In the genomic region with DNA sequence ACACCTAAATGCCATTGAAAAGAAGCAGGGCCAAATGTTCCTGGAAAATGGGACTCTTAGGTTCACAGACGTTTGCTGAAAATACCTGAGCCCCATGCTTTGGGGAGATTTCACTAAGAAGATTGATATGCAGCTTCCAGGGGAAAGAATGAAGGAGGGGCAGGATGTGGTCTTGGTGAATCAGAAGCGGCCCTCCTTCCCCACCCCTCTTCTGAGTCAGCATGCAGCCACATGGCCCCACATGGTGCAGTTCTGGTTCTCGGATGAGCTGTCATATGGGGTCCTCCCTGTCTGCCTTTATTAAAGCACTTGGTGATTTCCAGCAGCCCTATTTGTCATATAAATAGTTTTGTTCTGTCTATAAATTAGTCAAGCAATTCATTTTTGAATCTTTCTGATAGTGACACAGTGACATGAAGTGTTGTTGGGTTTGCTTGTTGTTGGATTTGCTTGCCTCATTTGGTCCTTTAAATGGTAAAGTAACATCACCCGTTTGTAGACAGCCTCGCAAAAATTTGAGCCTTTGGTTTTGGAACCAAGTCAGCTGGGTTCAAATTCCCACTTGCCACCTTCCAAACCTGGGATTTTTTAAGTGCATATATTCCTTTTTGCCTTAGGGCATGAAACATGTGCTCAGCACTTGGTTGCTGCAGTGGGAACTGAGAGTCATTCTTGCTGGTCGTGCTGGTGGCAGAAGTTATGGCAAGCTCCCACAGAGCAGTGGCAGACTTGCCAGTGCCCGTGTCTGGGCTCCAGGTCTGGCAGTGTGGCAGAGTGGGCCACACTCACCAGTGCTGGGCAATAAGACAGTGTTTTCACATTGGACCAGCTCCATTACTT, we compare ENCODE assay signal across 1 cellular context.
TF ChIP-seq lines count a peak whose summit lies in the region.

No MANE protein-coding gene starts in this region.

TF ChIP-seq in GM12878, 131 proteins besides CTCF, POLR2A, EP300 and RAD21 (continued from another document and continues in another):
- TF ChIP-seq, protein P1, sequence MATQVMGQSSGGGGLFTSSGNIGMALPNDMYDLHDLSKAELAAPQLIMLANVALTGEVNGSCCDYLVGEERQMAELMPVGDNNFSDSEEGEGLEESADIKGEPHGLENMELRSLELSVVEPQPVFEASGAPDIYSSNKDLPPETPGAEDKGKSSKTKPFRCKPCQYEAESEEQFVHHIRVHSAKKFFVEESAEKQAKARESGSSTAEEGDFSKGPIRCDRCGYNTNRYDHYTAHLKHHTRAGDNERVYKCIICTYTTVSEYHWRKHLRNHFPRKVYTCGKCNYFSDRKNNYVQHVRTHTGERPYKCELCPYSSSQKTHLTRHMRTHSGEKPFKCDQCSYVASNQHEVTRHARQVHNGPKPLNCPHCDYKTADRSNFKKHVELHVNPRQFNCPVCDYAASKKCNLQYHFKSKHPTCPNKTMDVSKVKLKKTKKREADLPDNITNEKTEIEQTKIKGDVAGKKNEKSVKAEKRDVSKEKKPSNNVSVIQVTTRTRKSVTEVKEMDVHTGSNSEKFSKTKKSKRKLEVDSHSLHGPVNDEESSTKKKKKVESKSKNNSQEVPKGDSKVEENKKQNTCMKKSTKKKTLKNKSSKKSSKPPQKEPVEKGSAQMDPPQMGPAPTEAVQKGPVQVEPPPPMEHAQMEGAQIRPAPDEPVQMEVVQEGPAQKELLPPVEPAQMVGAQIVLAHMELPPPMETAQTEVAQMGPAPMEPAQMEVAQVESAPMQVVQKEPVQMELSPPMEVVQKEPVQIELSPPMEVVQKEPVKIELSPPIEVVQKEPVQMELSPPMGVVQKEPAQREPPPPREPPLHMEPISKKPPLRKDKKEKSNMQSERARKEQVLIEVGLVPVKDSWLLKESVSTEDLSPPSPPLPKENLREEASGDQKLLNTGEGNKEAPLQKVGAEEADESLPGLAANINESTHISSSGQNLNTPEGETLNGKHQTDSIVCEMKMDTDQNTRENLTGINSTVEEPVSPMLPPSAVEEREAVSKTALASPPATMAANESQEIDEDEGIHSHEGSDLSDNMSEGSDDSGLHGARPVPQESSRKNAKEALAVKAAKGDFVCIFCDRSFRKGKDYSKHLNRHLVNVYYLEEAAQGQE (IDR thresholded peaks at IDR 0.05; ENCODE audit: low read depth, low read length), result no peak
- TF ChIP-seq ZBED1 (IDR thresholded peaks at IDR 0.05; ENCODE audit: borderline replicate concordance) (peak; percentile 90; the same call in 1 of the 2 replicates), CBFB (IDR thresholded peaks at IDR 0.05; ENCODE audit: low read depth) (peak; percentile 91), HDGF (IDR thresholded peaks at IDR 0.05) (no peak), NBN (IDR thresholded peaks at IDR 0.05) (peak; percentile 70), YY1 (IDR thresholded peaks at IDR 0.05; ENCODE audit: low read depth, low read length) (peak; percentile 43; the same call in 1 of the 2 replicates), ZNF622 (IDR thresholded peaks at IDR 0.05) (no peak), MTA2 (IDR thresholded peaks at IDR 0.05; ENCODE audit: low read depth) (peak; percentile 85), TCF3 (IDR thresholded peaks at IDR 0.05; ENCODE audit: borderline replicate concordance, insufficient read depth, low read depth, low read length) (0 out of 2 replicates have a peak, but pooled peaks have one; percentile 77), EED (IDR thresholded peaks at IDR 0.05; ENCODE audit: low read depth) (peak; percentile 92), KLF5 (IDR thresholded peaks at IDR 0.05; ENCODE audit: partially characterized antibody) (no peak), BHLHE40 (IDR thresholded peaks at IDR 0.05; ENCODE audit: borderline replicate concordance in 1 of 2, low read depth in 2 of 2, low read length in 1 of 2) (peak in 1 of 2 experiments; percentile 40; a peak in 2 of 4 replicates), IKZF1 (conservative IDR thresholded peaks at IDR 0.05) (peak; percentile 79), NFIC (IDR thresholded peaks at IDR 0.05; ENCODE audit: low read depth, low read length) (peak; percentile 97), FOXK2 (IDR thresholded peaks at IDR 0.05) (no peak), TCF12 (IDR thresholded peaks at IDR 0.05; ENCODE audit: low read depth, low read length) (peak; percentile 71; the same call in 1 of the 2 replicates), IRF4 (IDR thresholded peaks at IDR 0.05; ENCODE audit: low read depth, low read length) (peak; percentile 86), GABPA (IDR thresholded peaks at IDR 0.05; ENCODE audit: low read depth) (peak; percentile 75; the same call in 1 of the 2 replicates), ASH2L (IDR thresholded peaks at IDR 0.05; ENCODE audit: borderline replicate concordance, low read depth) (0 out of 2 replicates have a peak, but pooled peaks have one; percentile 28), EGR1 (IDR thresholded peaks at IDR 0.05; ENCODE audit: borderline replicate concordance in 1 of 2, low read depth in 2 of 2, low read length in 2 of 2) (peak in 1 of 2 experiments; percentile 36; a peak in 1 of 3 replicates), BMI1 (IDR thresholded peaks at IDR 0.05; ENCODE audit: borderline replicate concordance) (peak; percentile 48; the same call in 1 of the 2 replicates), SPI1 (IDR thresholded peaks at IDR 0.05; ENCODE audit: borderline replicate concordance, insufficient read depth, low read depth, low read length) (peak; percentile 6; the same call in 1 of the 2 replicates), BACH1 (IDR thresholded peaks at IDR 0.05; ENCODE audit: borderline replicate concordance) (peak; percentile 84; the same call in 1 of the 2 replicates), HDAC2 (IDR thresholded peaks at IDR 0.05) (no peak), MXI1 (IDR thresholded peaks at IDR 0.05; ENCODE audit: low read depth, low read length) (peak; percentile 90), BCL11A (IDR thresholded peaks at IDR 0.05; ENCODE audit: low read depth, low read length) (peak; percentile 94), TARDBP (IDR thresholded peaks at IDR 0.05; ENCODE audit: borderline replicate concordance) (peak; percentile 66; the same call in 1 of the 2 replicates), TBL1XR1 (IDR thresholded peaks at IDR 0.05; ENCODE audit: low read depth, low read length) (peak; percentile 85; the same call in 1 of the 2 replicates), SP1 (IDR thresholded peaks at IDR 0.05; ENCODE audit: low read depth, low read length) (peak; percentile 59), SRF (IDR thresholded peaks at IDR 0.05; ENCODE audit: low read depth in 2 of 2, low read length in 2 of 2) (peak in 1 of 2 experiments; percentile 75; a peak in 1 of 4 replicates), SMC3 (IDR thresholded peaks at IDR 0.05; ENCODE audit: borderline replicate concordance, low read length) (no peak), SREBF1 (IDR thresholded peaks at IDR 0.05; ENCODE audit: low read length) (no peak; the same call in 1 of the 2 replicates), RAD51 (IDR thresholded peaks at IDR 0.05) (peak; percentile 80), CHD2 (IDR thresholded peaks at IDR 0.05; ENCODE audit: borderline replicate concordance, low read depth, low read length) (0 out of 2 replicates have a peak, but pooled peaks have one; percentile 47), JUNB (IDR thresholded peaks at IDR 0.05) (peak; percentile 97), MEF2B (IDR thresholded peaks at IDR 0.05; ENCODE audit: partially characterized antibody, poor library complexity, severe bottlenecking) (peak; percentile 72), ZNF24 (IDR thresholded peaks at IDR 0.05) (peak; percentile 38; the same call in 1 of the 2 replicates), FOXM1 (IDR thresholded peaks at IDR 0.05; ENCODE audit: low read depth, low read length) (peak; percentile 98), STAT3 (IDR thresholded peaks at IDR 0.05; ENCODE audit: low read depth, low read length) (0 out of 2 replicates have a peak, but pooled peaks have one; percentile 80), WRNIP1 (IDR thresholded peaks at IDR 0.05; ENCODE audit: borderline replicate concordance, low read depth, low read length) (0 out of 2 replicates have a peak, but pooled peaks have one; percentile 44), IKZF2 (IDR thresholded peaks at IDR 0.05) (peak; percentile 78 to 88), CREM (IDR thresholded peaks at IDR 0.05; ENCODE audit: low read depth) (peak; percentile 94), NR2C1 (IDR thresholded peaks at IDR 0.05) (no peak), RELA (IDR thresholded peaks at IDR 0.05; ENCODE audit: borderline replicate concordance, partially characterized antibody) (peak; percentile 25), TCF7 (IDR thresholded peaks at IDR 0.05; ENCODE audit: borderline replicate concordance) (peak; percentile 72)
- TF ChIP-seq, protein P2, sequence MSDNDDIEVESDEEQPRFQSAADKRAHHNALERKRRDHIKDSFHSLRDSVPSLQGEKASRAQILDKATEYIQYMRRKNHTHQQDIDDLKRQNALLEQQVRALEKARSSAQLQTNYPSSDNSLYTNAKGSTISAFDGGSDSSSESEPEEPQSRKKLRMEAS (IDR thresholded peaks at IDR 0.05; ENCODE audit: low read depth, low read length), result peak; percentile 81; the same call in 1 of the 2 replicates
- TF ChIP-seq, protein P3, sequence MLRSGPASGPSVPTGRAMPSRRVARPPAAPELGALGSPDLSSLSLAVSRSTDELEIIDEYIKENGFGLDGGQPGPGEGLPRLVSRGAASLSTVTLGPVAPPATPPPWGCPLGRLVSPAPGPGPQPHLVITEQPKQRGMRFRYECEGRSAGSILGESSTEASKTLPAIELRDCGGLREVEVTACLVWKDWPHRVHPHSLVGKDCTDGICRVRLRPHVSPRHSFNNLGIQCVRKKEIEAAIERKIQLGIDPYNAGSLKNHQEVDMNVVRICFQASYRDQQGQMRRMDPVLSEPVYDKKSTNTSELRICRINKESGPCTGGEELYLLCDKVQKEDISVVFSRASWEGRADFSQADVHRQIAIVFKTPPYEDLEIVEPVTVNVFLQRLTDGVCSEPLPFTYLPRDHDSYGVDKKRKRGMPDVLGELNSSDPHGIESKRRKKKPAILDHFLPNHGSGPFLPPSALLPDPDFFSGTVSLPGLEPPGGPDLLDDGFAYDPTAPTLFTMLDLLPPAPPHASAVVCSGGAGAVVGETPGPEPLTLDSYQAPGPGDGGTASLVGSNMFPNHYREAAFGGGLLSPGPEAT (IDR thresholded peaks at IDR 0.05; ENCODE audit: low read depth), result peak; percentile 89
- TF ChIP-seq, protein P4, sequence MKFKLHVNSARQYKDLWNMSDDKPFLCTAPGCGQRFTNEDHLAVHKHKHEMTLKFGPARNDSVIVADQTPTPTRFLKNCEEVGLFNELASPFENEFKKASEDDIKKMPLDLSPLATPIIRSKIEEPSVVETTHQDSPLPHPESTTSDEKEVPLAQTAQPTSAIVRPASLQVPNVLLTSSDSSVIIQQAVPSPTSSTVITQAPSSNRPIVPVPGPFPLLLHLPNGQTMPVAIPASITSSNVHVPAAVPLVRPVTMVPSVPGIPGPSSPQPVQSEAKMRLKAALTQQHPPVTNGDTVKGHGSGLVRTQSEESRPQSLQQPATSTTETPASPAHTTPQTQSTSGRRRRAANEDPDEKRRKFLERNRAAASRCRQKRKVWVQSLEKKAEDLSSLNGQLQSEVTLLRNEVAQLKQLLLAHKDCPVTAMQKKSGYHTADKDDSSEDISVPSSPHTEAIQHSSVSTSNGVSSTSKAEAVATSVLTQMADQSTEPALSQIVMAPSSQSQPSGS (IDR thresholded peaks at IDR 0.05; ENCODE audit: low read length), result peak; percentile 93
- TF ChIP-seq, protein P5, sequence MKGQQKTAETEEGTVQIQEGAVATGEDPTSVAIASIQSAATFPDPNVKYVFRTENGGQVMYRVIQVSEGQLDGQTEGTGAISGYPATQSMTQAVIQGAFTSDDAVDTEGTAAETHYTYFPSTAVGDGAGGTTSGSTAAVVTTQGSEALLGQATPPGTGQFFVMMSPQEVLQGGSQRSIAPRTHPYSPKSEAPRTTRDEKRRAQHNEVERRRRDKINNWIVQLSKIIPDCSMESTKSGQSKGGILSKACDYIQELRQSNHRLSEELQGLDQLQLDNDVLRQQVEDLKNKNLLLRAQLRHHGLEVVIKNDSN (IDR thresholded peaks at IDR 0.05; ENCODE audit: borderline replicate concordance, extremely low read length, insufficient read depth, low read depth, low read length), result peak; percentile 51
- TF ChIP-seq, protein P6, sequence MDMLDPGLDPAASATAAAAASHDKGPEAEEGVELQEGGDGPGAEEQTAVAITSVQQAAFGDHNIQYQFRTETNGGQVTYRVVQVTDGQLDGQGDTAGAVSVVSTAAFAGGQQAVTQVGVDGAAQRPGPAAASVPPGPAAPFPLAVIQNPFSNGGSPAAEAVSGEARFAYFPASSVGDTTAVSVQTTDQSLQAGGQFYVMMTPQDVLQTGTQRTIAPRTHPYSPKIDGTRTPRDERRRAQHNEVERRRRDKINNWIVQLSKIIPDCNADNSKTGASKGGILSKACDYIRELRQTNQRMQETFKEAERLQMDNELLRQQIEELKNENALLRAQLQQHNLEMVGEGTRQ (IDR thresholded peaks at IDR 0.05; ENCODE audit: borderline replicate concordance, low read depth, low read length), result peak; percentile 19; the same call in 1 of the 2 replicates
- TF ChIP-seq, protein P7, sequence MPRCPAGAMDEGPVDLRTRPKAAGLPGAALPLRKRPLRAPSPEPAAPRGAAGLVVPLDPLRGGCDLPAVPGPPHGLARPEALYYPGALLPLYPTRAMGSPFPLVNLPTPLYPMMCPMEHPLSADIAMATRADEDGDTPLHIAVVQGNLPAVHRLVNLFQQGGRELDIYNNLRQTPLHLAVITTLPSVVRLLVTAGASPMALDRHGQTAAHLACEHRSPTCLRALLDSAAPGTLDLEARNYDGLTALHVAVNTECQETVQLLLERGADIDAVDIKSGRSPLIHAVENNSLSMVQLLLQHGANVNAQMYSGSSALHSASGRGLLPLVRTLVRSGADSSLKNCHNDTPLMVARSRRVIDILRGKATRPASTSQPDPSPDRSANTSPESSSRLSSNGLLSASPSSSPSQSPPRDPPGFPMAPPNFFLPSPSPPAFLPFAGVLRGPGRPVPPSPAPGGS (IDR thresholded peaks at IDR 0.05; ENCODE audit: borderline replicate concordance, insufficient read depth, low read depth, low read length, poor library complexity, severe bottlenecking), result peak; percentile 94
- TF ChIP-seq, protein P8, sequence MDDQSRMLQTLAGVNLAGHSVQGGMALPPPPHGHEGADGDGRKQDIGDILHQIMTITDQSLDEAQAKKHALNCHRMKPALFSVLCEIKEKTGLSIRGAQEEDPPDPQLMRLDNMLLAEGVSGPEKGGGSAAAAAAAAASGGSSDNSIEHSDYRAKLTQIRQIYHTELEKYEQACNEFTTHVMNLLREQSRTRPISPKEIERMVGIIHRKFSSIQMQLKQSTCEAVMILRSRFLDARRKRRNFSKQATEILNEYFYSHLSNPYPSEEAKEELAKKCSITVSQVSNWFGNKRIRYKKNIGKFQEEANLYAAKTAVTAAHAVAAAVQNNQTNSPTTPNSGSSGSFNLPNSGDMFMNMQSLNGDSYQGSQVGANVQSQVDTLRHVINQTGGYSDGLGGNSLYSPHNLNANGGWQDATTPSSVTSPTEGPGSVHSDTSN (IDR thresholded peaks at IDR 0.05; ENCODE audit: insufficient replicate concordance, low read depth, low read length), result peak; percentile 19
- TF ChIP-seq, protein P9, sequence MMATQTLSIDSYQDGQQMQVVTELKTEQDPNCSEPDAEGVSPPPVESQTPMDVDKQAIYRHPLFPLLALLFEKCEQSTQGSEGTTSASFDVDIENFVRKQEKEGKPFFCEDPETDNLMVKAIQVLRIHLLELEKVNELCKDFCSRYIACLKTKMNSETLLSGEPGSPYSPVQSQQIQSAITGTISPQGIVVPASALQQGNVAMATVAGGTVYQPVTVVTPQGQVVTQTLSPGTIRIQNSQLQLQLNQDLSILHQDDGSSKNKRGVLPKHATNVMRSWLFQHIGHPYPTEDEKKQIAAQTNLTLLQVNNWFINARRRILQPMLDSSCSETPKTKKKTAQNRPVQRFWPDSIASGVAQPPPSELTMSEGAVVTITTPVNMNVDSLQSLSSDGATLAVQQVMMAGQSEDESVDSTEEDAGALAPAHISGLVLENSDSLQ (IDR thresholded peaks at IDR 0.05), result peak; percentile 76
